In the genomic region with DNA sequence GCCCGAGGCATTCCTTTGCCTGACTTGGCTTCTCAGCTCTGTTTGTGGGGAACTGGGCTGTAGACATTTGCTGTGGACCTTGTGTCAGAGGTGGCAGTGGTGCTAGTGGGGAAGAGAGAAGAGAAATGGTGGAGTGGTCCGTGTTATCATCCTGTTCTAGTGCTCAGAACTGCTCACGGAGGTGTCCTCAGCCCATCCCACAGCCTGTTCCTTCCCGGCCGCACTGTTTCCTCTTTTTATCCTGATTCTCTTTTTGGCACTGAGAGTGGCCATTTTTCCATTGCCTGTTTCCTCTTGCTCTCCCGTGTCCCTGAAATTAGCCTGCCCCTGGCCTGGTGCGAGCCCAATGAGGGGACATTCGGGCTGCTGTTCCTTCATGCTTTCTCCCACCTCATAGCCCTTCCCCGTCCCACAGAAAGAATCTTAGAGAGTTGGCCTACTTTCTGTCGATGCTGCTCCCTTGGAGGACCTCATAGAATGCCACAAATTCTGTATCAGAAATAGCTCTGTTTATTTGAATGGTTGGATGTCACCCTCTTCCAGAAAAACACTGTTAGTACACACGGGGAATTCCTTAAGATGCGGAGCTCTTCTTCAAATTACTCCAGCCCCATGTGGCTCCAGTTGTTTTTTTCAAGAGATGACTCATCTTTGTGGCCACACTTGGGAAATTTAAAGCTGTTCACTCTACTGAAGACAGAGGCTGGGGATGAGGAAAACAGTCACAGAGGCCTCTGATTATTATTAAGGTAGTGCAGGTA, we compare ENCODE assay signal across 9 cellular contexts. TPM values are rescaled to one million over a fixed set of nuclear protein-coding genes. Genes with fewer than 3 reads are reported as not detected.
DNase-seq lines count a peak whose midpoint lies in the region; ATAC-seq and TF ChIP-seq lines count a peak whose summit lies in the region.
"Had no signal": no experiment of that assay in that cellular context is flagged by ENCODE, and none has a peak within 500 bp of the region (broad histone marks: within the 10 kb centered on the region; RNA-seq: fewer than 3 reads in every experiment).

No MANE protein-coding gene starts in this region.

- H3K9me3 Mint-ChIP-seq in activated T-helper 17 cell treated with anti-CD3 and anti-CD28 coated beads, Interleukin-2, amount 50 U/mL, for 72 hours, result peaks cover under 1% of the 10 kb centered on the region
- H3K9me3 Mint-ChIP-seq in activated naive CD4-positive, alpha-beta T cell treated with anti-CD3 and anti-CD28 coated beads, Interleukin-2, amount 50 U/mL, for 72 hours, result peaks cover 4% of the 10 kb centered on the region in 2 donors
- no peaks in the 10 kb centered on the region for H3K9me3 Mint-ChIP-seq in activated naive CD8-positive, alpha-beta T cell treated with anti-CD3 and anti-CD28 coated beads for 36 hours

- H3K9ac ChIP-seq in stomach smooth muscle (ENCODE audit: low read length in 2 of 2), result peak overlapping the region in 1 of 2 donors; percentile 21

- intact Hi-C loops in left ventricle myocardium inferior (cut with micrococcal nuclease), result no loop called here

- H3K27me3 Mint-ChIP-seq in activated T-helper 17 cell treated with anti-CD3 and anti-CD28 coated beads, Interleukin-2, amount 50 U/mL, for 72 hours, result no peaks in the 10 kb centered on the region
- H3K27me3 Mint-ChIP-seq in activated naive CD8-positive, alpha-beta T cell treated with anti-CD3 and anti-CD28 coated beads for 36 hours, result no peaks in the 10 kb centered on the region

- peak overlapping the region; percentile 48 for H3K4me3 Mint-ChIP-seq in activated T-helper 17 cell treated with anti-CD3 and anti-CD28 coated beads, Interleukin-2, amount 50 U/mL, for 72 hours
- H3K4me3 Mint-ChIP-seq in activated naive CD8-positive, alpha-beta T cell treated with anti-CD3 and anti-CD28 coated beads for 36 hours, result no peak overlapping the region

- H3K9me3 ChIP-seq in left ventricle myocardium inferior (replicated peaks) (no peaks in the 10 kb centered on the region), stomach smooth muscle (ENCODE audit: control insufficient read depth in 2 of 2, low read length in 2 of 2) (no peaks in the 10 kb centered on the region)

- peaks cover 25% of the 10 kb centered on the region for H3K4me1 ChIP-seq in left ventricle myocardium inferior
- peaks cover 11% of the 10 kb centered on the region for H3K4me1 ChIP-seq in stomach smooth muscle (ENCODE audit: control insufficient read depth, insufficient read depth, low read length)

- H3K36me3 Mint-ChIP-seq in activated T-helper 17 cell treated with anti-CD3 and anti-CD28 coated beads, Interleukin-2, amount 50 U/mL, for 72 hours (ENCODE audit: low read depth), result no peaks in the 10 kb centered on the region
- peaks cover 0 to 4% of the 10 kb centered on the region in 2 donors for H3K36me3 Mint-ChIP-seq in activated naive CD4-positive, alpha-beta T cell treated with anti-CD3 and anti-CD28 coated beads, Interleukin-2, amount 50 U/mL, for 72 hours
- H3K36me3 Mint-ChIP-seq in activated naive CD8-positive, alpha-beta T cell treated with anti-CD3 and anti-CD28 coated beads for 36 hours, result no peaks in the 10 kb centered on the region

- H3K27me3 ChIP-seq in left ventricle myocardium inferior (ENCODE audit: low read depth), result no peaks in the 10 kb centered on the region
- H3K27me3 ChIP-seq in stomach smooth muscle (ENCODE audit: control insufficient read depth in 1 of 2, insufficient read depth in 2 of 2, low read length in 2 of 2), result no peaks in the 10 kb centered on the region

- DNase-seq in HFF-Myc (ENCODE audit: extremely low read depth, low read depth) (peak; percentile 57), left ventricle myocardium inferior (no peak), NCI-H69 (lab: John Stamatoyannopoulos, UW) (no peak)
- no peak for DNase-seq in activated naive CD4-positive, alpha-beta T cell treated with anti-CD3 and anti-CD28 coated beads, Interleukin-2, amount 50 U/mL, for 72 hours (ENCODE audit: low spot score in 2 of 2)
- no peak for DNase-seq in activated naive CD8-positive, alpha-beta T cell treated with anti-CD3 and anti-CD28 coated beads for 36 hours

- peak; percentile 82 for ATAC-seq in activated T-helper 17 cell treated with anti-CD3 and anti-CD28 coated beads, Interleukin-2, amount 50 U/mL, for 72 hours (replicated peaks)
- ATAC-seq in activated naive CD4-positive, alpha-beta T cell treated with anti-CD3 and anti-CD28 coated beads, Interleukin-2, amount 50 U/mL, for 72 hours, result no peak
- ATAC-seq in HG02973 (IDR thresholded peaks at IDR 0.05; ENCODE audit: unreplicated experiment), result no peak

- peak overlapping the region; percentile 76 for H3K27ac ChIP-seq in left ventricle myocardium inferior (replicated peaks)
- peak overlapping the region; percentile 24 for H3K27ac ChIP-seq in stomach smooth muscle (ENCODE audit: low read length)
- H3K27ac ChIP-seq: HL-60 had no signal

- H3K27ac Mint-ChIP-seq in activated T-helper 17 cell treated with anti-CD3 and anti-CD28 coated beads, Interleukin-2, amount 50 U/mL, for 72 hours, result peak overlapping the region; percentile 69
- H3K27ac Mint-ChIP-seq in activated naive CD4-positive, alpha-beta T cell treated with anti-CD3 and anti-CD28 coated beads, Interleukin-2, amount 50 U/mL, for 72 hours, result peak overlapping the region in 1 of 2 donors; percentile 81
- no peak overlapping the region for H3K27ac Mint-ChIP-seq in activated naive CD8-positive, alpha-beta T cell treated with anti-CD3 and anti-CD28 coated beads for 36 hours

- TF ChIP-seq CTCF in HFF-Myc (IDR thresholded peaks at IDR 0.05; ENCODE audit: low read depth, low read length, missing control alignments), result no peak
- no peak for TF ChIP-seq CTCF in left ventricle myocardium inferior (IDR thresholded peaks at IDR 0.05; ENCODE audit: borderline replicate concordance)

- H3K4me3 ChIP-seq in HFF-Myc (replicated peaks; ENCODE audit: low read depth, low read length) (no peak overlapping the region), left ventricle myocardium inferior (peak overlapping the region; percentile 33), stomach smooth muscle (ENCODE audit: low read length in 2 of 2) (peak overlapping the region in 1 of 2 donors; percentile 15)

- H3K36me3 ChIP-seq in left ventricle myocardium inferior (no peaks in the 10 kb centered on the region), stomach smooth muscle (ENCODE audit: control insufficient read depth in 2 of 2, insufficient read depth in 2 of 2, low read length in 2 of 2) (no peaks in the 10 kb centered on the region)

- H3K4me1 Mint-ChIP-seq in activated T-helper 17 cell treated with anti-CD3 and anti-CD28 coated beads, Interleukin-2, amount 50 U/mL, for 72 hours, result peaks cover 39% of the 10 kb centered on the region
- H3K4me1 Mint-ChIP-seq in activated naive CD8-positive, alpha-beta T cell treated with anti-CD3 and anti-CD28 coated beads for 36 hours, result peaks cover 40% of the 10 kb centered on the region

RNA-seq across cellular contexts. Expression of gene FARS2, which starts 26.1 kb away (rescaled TPM):
- 10 to 100 TPM; 19.3 to 48.3 TPM for total RNA-seq in activated T-helper 17 cell treated with anti-CD3 and anti-CD28 coated beads, Interleukin-2, amount 50 U/mL, for 72 hours
- total RNA-seq in left ventricle myocardium inferior, result 16.7 TPM
- total RNA-seq in activated naive CD4-positive, alpha-beta T cell treated with anti-CD3 and anti-CD28 coated beads, Interleukin-2, amount 50 U/mL, for 72 hours, result 10 to 100 TPM in 1 of 2 donors, 1 to 10 TPM in 1; 8.2 to 29.0 TPM
- total RNA-seq in activated naive CD8-positive, alpha-beta T cell treated with anti-CD3 and anti-CD28 coated beads for 36 hours, result 10 to 100 TPM; 18.4 to 20.0 TPM

RNA-seq across cellular contexts. Expression of gene LYRM4, which starts 26.6 kb away (rescaled TPM):
- 10 to 100 TPM; 34.0 to 64.2 TPM for total RNA-seq in activated T-helper 17 cell treated with anti-CD3 and anti-CD28 coated beads, Interleukin-2, amount 50 U/mL, for 72 hours
- 28.5 TPM for total RNA-seq in left ventricle myocardium inferior
- total RNA-seq in activated naive CD4-positive, alpha-beta T cell treated with anti-CD3 and anti-CD28 coated beads, Interleukin-2, amount 50 U/mL, for 72 hours, result 10 to 100 TPM; 32.7 to 40.7 TPM
- total RNA-seq in activated naive CD8-positive, alpha-beta T cell treated with anti-CD3 and anti-CD28 coated beads for 36 hours, result 10 to 100 TPM; 44.3 to 45.7 TPM
